2 cellular contexts compared by ENCODE assay signal in the genomic region with DNA sequence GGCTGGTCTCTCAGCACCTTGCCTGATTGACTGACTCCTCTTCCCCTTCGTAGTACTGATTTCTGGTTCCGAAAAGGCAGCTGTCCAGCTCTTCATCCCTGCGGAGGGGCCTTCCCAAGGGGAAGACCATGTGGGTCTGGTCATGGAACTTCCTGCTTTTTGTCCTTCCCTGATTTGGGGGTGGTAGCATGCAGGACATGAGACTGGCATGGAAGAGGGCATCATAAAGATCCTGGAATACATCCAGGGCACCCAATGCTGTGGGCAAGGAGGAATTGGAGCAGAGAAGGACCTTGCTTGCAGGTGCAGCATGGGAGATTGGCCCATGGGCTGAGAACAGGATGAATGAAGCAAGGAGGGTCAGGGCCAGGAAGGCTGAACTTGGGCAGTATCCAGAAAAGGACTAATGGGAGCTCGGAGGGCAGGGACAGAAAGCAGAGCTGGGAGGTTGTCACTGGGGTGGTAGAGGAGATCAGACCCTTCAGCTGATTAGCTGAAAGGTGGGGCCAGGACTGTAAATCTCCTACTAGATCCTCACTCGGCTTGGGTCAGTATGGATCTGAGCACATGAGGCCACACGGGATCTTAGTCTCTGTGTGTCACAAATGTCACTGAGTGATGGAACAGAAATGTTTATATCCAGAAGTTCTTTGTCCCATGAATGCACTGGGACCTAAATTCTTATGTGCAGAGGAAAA.
TF ChIP-seq lines count a peak whose summit lies in the region.

No MANE protein-coding gene starts in this region.

TF ChIP-seq in liver, 16 proteins besides CTCF, POLR2A, EP300 and RAD21:
- no peak for TF ChIP-seq YY1 (IDR thresholded peaks at IDR 0.05)
- TF ChIP-seq, protein P1, sequence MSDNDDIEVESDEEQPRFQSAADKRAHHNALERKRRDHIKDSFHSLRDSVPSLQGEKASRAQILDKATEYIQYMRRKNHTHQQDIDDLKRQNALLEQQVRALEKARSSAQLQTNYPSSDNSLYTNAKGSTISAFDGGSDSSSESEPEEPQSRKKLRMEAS (IDR thresholded peaks at IDR 0.05), result no peak
- no peak for TF ChIP-seq EGR1 (IDR thresholded peaks at IDR 0.05; ENCODE audit: low read depth in 2 of 2)
- TF ChIP-seq JUND (IDR thresholded peaks at IDR 0.05), result no peak
- TF ChIP-seq HNF4A (conservative IDR thresholded peaks at IDR 0.05), result peak in 1 of 2 donors; percentile 8
- no peak for TF ChIP-seq TAF1 (conservative IDR thresholded peaks at IDR 0.05)
- TF ChIP-seq, protein P2, sequence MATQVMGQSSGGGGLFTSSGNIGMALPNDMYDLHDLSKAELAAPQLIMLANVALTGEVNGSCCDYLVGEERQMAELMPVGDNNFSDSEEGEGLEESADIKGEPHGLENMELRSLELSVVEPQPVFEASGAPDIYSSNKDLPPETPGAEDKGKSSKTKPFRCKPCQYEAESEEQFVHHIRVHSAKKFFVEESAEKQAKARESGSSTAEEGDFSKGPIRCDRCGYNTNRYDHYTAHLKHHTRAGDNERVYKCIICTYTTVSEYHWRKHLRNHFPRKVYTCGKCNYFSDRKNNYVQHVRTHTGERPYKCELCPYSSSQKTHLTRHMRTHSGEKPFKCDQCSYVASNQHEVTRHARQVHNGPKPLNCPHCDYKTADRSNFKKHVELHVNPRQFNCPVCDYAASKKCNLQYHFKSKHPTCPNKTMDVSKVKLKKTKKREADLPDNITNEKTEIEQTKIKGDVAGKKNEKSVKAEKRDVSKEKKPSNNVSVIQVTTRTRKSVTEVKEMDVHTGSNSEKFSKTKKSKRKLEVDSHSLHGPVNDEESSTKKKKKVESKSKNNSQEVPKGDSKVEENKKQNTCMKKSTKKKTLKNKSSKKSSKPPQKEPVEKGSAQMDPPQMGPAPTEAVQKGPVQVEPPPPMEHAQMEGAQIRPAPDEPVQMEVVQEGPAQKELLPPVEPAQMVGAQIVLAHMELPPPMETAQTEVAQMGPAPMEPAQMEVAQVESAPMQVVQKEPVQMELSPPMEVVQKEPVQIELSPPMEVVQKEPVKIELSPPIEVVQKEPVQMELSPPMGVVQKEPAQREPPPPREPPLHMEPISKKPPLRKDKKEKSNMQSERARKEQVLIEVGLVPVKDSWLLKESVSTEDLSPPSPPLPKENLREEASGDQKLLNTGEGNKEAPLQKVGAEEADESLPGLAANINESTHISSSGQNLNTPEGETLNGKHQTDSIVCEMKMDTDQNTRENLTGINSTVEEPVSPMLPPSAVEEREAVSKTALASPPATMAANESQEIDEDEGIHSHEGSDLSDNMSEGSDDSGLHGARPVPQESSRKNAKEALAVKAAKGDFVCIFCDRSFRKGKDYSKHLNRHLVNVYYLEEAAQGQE (IDR thresholded peaks at IDR 0.05), result no peak

TF ChIP-seq in HepG2, 621 proteins besides CTCF, POLR2A, EP300 and RAD21:
- TF ChIP-seq, protein P3, sequence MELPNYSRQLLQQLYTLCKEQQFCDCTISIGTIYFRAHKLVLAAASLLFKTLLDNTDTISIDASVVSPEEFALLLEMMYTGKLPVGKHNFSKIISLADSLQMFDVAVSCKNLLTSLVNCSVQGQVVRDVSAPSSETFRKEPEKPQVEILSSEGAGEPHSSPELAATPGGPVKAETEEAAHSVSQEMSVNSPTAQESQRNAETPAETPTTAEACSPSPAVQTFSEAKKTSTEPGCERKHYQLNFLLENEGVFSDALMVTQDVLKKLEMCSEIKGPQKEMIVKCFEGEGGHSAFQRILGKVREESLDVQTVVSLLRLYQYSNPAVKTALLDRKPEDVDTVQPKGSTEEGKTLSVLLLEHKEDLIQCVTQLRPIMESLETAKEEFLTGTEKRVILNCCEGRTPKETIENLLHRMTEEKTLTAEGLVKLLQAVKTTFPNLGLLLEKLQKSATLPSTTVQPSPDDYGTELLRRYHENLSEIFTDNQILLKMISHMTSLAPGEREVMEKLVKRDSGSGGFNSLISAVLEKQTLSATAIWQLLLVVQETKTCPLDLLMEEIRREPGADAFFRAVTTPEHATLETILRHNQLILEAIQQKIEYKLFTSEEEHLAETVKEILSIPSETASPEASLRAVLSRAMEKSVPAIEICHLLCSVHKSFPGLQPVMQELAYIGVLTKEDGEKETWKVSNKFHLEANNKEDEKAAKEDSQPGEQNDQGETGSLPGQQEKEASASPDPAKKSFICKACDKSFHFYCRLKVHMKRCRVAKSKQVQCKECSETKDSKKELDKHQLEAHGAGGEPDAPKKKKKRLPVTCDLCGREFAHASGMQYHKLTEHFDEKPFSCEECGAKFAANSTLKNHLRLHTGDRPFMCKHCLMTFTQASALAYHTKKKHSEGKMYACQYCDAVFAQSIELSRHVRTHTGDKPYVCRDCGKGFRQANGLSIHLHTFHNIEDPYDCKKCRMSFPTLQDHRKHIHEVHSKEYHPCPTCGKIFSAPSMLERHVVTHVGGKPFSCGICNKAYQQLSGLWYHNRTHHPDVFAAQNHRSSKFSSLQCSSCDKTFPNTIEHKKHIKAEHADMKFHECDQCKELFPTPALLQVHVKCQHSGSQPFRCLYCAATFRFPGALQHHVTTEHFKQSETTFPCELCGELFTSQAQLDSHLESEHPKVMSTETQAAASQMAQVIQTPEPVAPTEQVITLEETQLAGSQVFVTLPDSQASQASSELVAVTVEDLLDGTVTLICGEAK (IDR thresholded peaks at IDR 0.05), result no peak
- TF ChIP-seq, protein P3 (CRISPR knock-in tag; IDR thresholded peaks at IDR 0.05), result no peak
- TF ChIP-seq ZSCAN31 (CRISPR knock-in tag; IDR thresholded peaks at IDR 0.05; ENCODE audit: low read depth), result no peak
TF ChIP-seq in HepG2: peak in this region for 0.
